ENCODE assay signal across 9 cellular contexts in genomic region chr5:157283434-157283833, GRCh38. TPM values are rescaled to one million over a fixed set of nuclear protein-coding genes. Genes with fewer than 3 reads are reported as not detected.
DNase-seq lines count a peak whose midpoint lies in the region; ATAC-seq and TF ChIP-seq lines count a peak whose summit lies in the region.
"Had no signal": no experiment of that assay in that cellular context is flagged by ENCODE, and none has a peak within 500 bp of the region (broad histone marks: within the 10 kb centered on the region; RNA-seq: fewer than 3 reads in every experiment).

No MANE protein-coding gene starts in this region.

- peaks cover 96% of the 10 kb centered on the region for H3K79me2 ChIP-seq in DND-41 (ENCODE audit: insufficient read depth, low read length)

- H3K4me2 ChIP-seq in DND-41 (ENCODE audit: insufficient read depth, low read length) = no peak overlapping the region

- H3K9me3 Mint-ChIP-seq in activated naive CD4-positive, alpha-beta T cell treated with anti-CD3 and anti-CD28 coated beads, Interleukin-2, amount 50 U/mL, for 72 hours = peaks cover 3 to 5% of the 10 kb centered on the region in 2 donors

- no peak overlapping the region for H3K9ac ChIP-seq in DND-41 (ENCODE audit: low read depth, low read length)

- H3K36me3 Mint-ChIP-seq in activated naive CD4-positive, alpha-beta T cell treated with anti-CD3 and anti-CD28 coated beads, Interleukin-2, amount 50 U/mL, for 72 hours = peaks cover 14 to 41% of the 10 kb centered on the region in 2 donors

- H3K4me1 ChIP-seq in DND-41 (ENCODE audit: insufficient read depth, low read length) = peaks cover 14% of the 10 kb centered on the region

- no peak for TF ChIP-seq CTCF in DND-41 (IDR thresholded peaks at IDR 0.05; ENCODE audit: borderline replicate concordance, extremely low read depth, low read length, poor library complexity, severe bottlenecking)

- DNase-seq in DND-41 (no peak), dedifferentiated amniotic fluid mesenchymal stem cell (ENCODE audit: extremely low spot score) (no peak), NCI-H146 treated with DMSO at 0.1 percent for 48 hours (lab: John Stamatoyannopoulos, UW; ENCODE audit: unreplicated experiment) (no peak), foreskin melanocyte (no peak)
- no peak for DNase-seq in activated naive CD4-positive, alpha-beta T cell treated with anti-CD3 and anti-CD28 coated beads, Interleukin-2, amount 50 U/mL, for 72 hours (ENCODE audit: low spot score in 2 of 2)
- no peak for DNase-seq in stimulated activated CD4-positive, alpha-beta T cell treated with anti-CD3 and anti-CD28 coated beads, Interleukin-2, amount 100 ng/mL, for 48 hours

- no peaks in the 10 kb centered on the region for H3K27me3 ChIP-seq in DND-41 (ENCODE audit: insufficient read depth, low read length, poor library complexity)

- ATAC-seq in DND-41 (ENCODE audit: insufficient read depth, low read depth) (peak; percentile 67; the same call in 2 of the 3 replicates), GM19397 (IDR thresholded peaks at IDR 0.05; ENCODE audit: unreplicated experiment) (peak; percentile 98), HG03196 (IDR thresholded peaks at IDR 0.05; ENCODE audit: unreplicated experiment) (peak; percentile 98)
- ATAC-seq in activated naive CD4-positive, alpha-beta T cell treated with anti-CD3 and anti-CD28 coated beads, Interleukin-2, amount 50 U/mL, for 72 hours = peak; percentile 17 to 61

- peaks cover 77% of the 10 kb centered on the region for H4K20me1 ChIP-seq in DND-41 (ENCODE audit: insufficient read depth, low read length)

- H3K36me3 ChIP-seq in DND-41 (ENCODE audit: insufficient read depth, low read length) = peaks cover 66% of the 10 kb centered on the region

- no peak overlapping the region for H3K4me3 ChIP-seq in DND-41 (ENCODE audit: low read depth in 1 of 2, low read length in 2 of 2)
- H3K4me3 ChIP-seq: SK-N-MC had no signal

- no peaks in the 10 kb centered on the region for H3K9me3 ChIP-seq in DND-41 (ENCODE audit: insufficient read depth, low read length, severe bottlenecking)

- peak overlapping the region; percentile 57 for H3K27ac ChIP-seq in DND-41 (ENCODE audit: low read length)
- H3K27ac ChIP-seq: SK-N-MC had no signal

- no peak overlapping the region for H2AFZ ChIP-seq in DND-41 (ENCODE audit: low read depth, low read length)

- peak overlapping the region; percentile 10 to 80 for H3K27ac Mint-ChIP-seq in activated naive CD4-positive, alpha-beta T cell treated with anti-CD3 and anti-CD28 coated beads, Interleukin-2, amount 50 U/mL, for 72 hours

RNA-seq across cellular contexts. Expression of gene CYFIP2, which starts 17.5 kb away (rescaled TPM):
- total RNA-seq in activated naive CD4-positive, alpha-beta T cell treated with anti-CD3 and anti-CD28 coated beads, Interleukin-2, amount 50 U/mL, for 72 hours = 100 to 1,000 TPM; 335 to 493 TPM

Comparison
In these comparisons a context has a peak if more than half of its experiments do, and no peak if none do; other contexts are left out.
1. ATAC-seq: peak in every context shown above with its lines; median percentile 98 in GM19397; 98 in HG03196; 67 in DND-41; 39 in activated naive CD4-positive, alpha-beta T cell treated with anti-CD3 and anti-CD28 coated beads, Interleukin-2, amount 50 U/mL, for 72 hours.